Comparison of ENCODE assay signal across 1 cellular context in the genomic region with DNA sequence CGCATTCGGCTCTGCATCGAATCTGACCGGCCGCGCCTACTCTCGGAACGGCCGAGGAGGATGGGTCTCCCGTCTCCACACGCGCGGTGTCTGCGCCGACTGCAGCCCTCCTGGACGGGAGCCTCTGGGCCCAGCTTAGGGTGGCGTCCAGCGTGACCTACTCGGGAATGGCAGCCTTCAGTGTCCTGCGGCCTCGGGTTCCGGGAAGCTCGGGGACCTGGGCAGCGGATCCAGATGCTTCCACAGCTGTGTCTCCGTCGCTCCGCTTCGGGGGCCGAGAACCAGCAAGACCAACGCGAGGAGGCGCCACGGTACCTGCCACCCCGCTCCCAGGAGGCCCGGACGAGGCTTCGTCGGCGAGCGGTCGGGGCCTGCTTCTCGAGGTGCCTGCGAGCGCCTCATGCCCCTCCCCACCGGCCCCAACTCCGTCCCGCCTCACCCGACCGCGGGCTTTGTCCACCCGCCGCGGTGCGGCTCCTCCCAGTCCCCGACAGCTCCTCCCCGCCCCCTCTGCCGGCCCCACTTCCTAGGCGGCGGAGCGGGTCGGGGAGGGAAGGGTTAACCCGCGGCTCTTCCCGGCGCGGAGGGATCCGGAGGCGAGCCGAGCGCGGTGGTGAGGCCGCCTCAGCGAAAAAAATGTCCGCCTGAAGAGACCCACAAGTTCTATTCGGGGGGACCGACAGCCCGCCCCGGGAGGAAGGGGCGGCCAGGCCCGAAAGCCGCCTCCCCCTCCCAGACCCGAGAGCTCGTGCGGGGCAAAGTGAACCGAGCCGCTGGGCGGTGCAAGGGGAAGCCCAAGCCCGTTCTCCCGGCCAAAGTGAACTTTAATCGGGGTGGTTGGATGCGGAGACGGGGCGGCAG.
TF ChIP-seq lines count a peak whose summit lies in the region.

A gene (plus strand): TSS at position 599 of the 861 bp plus-strand sequence. CDS start 1,270 bp downstream, outside the sequence.

TF ChIP-seq in K562, 482 proteins besides CTCF, POLR2A, EP300 and RAD21 (continued from another document and continues in another):
- peak; percentile 88 for TF ChIP-seq TOE1 (IDR thresholded peaks at IDR 0.05; ENCODE audit: borderline replicate concordance)
- no peak for TF ChIP-seq TOE1 (CRISPR knock-in tag; IDR thresholded peaks at IDR 0.05; ENCODE audit: borderline replicate concordance, low read depth)
- TF ChIP-seq SREBF1 (IDR thresholded peaks at IDR 0.05; ENCODE audit: borderline replicate concordance, low read depth, low read length): no peak
- TF ChIP-seq ZKSCAN3 (CRISPR knock-in tag; IDR thresholded peaks at IDR 0.05): no peak
- peak; percentile 57; the same call in 1 of the 2 replicates for TF ChIP-seq KLF1 (tag; IDR thresholded peaks at IDR 0.05)
- TF ChIP-seq PYGO2 (tag; IDR thresholded peaks at IDR 0.05): no peak
- TF ChIP-seq ZNF586 (CRISPR knock-in tag; conservative IDR thresholded peaks at IDR 0.05): no peak
- TF ChIP-seq, protein P1, sequence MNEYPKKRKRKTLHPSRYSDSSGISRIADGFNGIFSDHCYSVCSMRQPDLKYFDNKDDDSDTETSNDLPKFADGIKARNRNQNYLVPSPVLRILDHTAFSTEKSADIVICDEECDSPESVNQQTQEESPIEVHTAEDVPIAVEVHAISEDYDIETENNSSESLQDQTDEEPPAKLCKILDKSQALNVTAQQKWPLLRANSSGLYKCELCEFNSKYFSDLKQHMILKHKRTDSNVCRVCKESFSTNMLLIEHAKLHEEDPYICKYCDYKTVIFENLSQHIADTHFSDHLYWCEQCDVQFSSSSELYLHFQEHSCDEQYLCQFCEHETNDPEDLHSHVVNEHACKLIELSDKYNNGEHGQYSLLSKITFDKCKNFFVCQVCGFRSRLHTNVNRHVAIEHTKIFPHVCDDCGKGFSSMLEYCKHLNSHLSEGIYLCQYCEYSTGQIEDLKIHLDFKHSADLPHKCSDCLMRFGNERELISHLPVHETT (CRISPR knock-in tag; conservative IDR thresholded peaks at IDR 0.05 in 1 of 2, IDR thresholded peaks at IDR 0.05 in 1 of 2): peak in 1 of 2 experiments; percentile 97; a peak in 2 of 4 replicates
- TF ChIP-seq ZNF24 (IDR thresholded peaks at IDR 0.05): peak; percentile 47; the same call in 1 of the 2 replicates
- TF ChIP-seq RFX1 (IDR thresholded peaks at IDR 0.05): no peak
- TF ChIP-seq TARDBP (IDR thresholded peaks at IDR 0.05): 0 out of 2 replicates have a peak, but pooled peaks have one; percentile 66
- no peak for TF ChIP-seq SAFB2 (IDR thresholded peaks at IDR 0.05; ENCODE audit: borderline replicate concordance, low read depth, low read length, severe bottlenecking)
- TF ChIP-seq CBFB (CRISPR knock-in tag; IDR thresholded peaks at IDR 0.05): peak; percentile 25; the same call in 1 of the 2 replicates
- TF ChIP-seq, protein P2, sequence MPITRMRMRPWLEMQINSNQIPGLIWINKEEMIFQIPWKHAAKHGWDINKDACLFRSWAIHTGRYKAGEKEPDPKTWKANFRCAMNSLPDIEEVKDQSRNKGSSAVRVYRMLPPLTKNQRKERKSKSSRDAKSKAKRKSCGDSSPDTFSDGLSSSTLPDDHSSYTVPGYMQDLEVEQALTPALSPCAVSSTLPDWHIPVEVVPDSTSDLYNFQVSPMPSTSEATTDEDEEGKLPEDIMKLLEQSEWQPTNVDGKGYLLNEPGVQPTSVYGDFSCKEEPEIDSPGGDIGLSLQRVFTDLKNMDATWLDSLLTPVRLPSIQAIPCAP (CRISPR knock-in tag; IDR thresholded peaks at IDR 0.05; ENCODE audit: borderline replicate concordance): no peak
- TF ChIP-seq ATF7 (IDR thresholded peaks at IDR 0.05): peak; percentile 86
- TF ChIP-seq SMC3 (conservative IDR thresholded peaks at IDR 0.05; ENCODE audit: insufficient read depth, low read depth, low read length): 0 out of 2 replicates have a peak, but pooled peaks have one; percentile 6
- TF ChIP-seq, protein P3, sequence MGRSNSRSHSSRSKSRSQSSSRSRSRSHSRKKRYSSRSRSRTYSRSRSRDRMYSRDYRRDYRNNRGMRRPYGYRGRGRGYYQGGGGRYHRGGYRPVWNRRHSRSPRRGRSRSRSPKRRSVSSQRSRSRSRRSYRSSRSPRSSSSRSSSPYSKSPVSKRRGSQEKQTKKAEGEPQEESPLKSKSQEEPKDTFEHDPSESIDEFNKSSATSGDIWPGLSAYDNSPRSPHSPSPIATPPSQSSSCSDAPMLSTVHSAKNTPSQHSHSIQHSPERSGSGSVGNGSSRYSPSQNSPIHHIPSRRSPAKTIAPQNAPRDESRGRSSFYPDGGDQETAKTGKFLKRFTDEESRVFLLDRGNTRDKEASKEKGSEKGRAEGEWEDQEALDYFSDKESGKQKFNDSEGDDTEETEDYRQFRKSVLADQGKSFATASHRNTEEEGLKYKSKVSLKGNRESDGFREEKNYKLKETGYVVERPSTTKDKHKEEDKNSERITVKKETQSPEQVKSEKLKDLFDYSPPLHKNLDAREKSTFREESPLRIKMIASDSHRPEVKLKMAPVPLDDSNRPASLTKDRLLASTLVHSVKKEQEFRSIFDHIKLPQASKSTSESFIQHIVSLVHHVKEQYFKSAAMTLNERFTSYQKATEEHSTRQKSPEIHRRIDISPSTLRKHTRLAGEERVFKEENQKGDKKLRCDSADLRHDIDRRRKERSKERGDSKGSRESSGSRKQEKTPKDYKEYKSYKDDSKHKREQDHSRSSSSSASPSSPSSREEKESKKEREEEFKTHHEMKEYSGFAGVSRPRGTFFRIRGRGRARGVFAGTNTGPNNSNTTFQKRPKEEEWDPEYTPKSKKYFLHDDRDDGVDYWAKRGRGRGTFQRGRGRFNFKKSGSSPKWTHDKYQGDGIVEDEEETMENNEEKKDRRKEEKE (IDR thresholded peaks at IDR 0.05; ENCODE audit: borderline replicate concordance in 1 of 2, control insufficient read depth in 1 of 2, low read depth in 2 of 2, low read length in 1 of 2): 0 out of 4 replicates have a peak, but pooled peaks of 1 of the 2 experiments have one; percentile 46
- no peak; the same call in 1 of the 2 replicates for TF ChIP-seq POLR2AphosphoS2 (IDR thresholded peaks at IDR 0.05; ENCODE audit: low read length)
- TF ChIP-seq ERF (CRISPR knock-in tag; IDR thresholded peaks at IDR 0.05): no peak
- TF ChIP-seq NFIC (IDR thresholded peaks at IDR 0.05): peak; percentile 61
- no peak for TF ChIP-seq ZNF184 (CRISPR knock-in tag; IDR thresholded peaks at IDR 0.05)
- TF ChIP-seq, protein P4, sequence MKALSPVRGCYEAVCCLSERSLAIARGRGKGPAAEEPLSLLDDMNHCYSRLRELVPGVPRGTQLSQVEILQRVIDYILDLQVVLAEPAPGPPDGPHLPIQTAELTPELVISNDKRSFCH (CRISPR knock-in tag; IDR thresholded peaks at IDR 0.05): no peak
- TF ChIP-seq, protein P4 (tag; IDR thresholded peaks at IDR 0.05): no peak; the same call in 1 of the 2 replicates
- TF ChIP-seq PTTG1 (tag; IDR thresholded peaks at IDR 0.05; ENCODE audit: low read depth): no peak
- TF ChIP-seq, protein P5, sequence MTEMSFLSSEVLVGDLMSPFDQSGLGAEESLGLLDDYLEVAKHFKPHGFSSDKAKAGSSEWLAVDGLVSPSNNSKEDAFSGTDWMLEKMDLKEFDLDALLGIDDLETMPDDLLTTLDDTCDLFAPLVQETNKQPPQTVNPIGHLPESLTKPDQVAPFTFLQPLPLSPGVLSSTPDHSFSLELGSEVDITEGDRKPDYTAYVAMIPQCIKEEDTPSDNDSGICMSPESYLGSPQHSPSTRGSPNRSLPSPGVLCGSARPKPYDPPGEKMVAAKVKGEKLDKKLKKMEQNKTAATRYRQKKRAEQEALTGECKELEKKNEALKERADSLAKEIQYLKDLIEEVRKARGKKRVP (CRISPR knock-in tag; IDR thresholded peaks at IDR 0.05): no peak
- TF ChIP-seq, protein P6, sequence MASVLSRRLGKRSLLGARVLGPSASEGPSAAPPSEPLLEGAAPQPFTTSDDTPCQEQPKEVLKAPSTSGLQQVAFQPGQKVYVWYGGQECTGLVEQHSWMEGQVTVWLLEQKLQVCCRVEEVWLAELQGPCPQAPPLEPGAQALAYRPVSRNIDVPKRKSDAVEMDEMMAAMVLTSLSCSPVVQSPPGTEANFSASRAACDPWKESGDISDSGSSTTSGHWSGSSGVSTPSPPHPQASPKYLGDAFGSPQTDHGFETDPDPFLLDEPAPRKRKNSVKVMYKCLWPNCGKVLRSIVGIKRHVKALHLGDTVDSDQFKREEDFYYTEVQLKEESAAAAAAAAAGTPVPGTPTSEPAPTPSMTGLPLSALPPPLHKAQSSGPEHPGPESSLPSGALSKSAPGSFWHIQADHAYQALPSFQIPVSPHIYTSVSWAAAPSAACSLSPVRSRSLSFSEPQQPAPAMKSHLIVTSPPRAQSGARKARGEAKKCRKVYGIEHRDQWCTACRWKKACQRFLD (CRISPR knock-in tag; IDR thresholded peaks at IDR 0.05): no peak; the same call in 1 of the 2 replicates
- TF ChIP-seq, protein P7, sequence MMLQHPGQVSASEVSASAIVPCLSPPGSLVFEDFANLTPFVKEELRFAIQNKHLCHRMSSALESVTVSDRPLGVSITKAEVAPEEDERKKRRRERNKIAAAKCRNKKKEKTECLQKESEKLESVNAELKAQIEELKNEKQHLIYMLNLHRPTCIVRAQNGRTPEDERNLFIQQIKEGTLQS (IDR thresholded peaks at IDR 0.05): peak; percentile 36; the same call in 1 of the 2 replicates
- TF ChIP-seq, protein P7 (CRISPR knock-in tag; conservative IDR thresholded peaks at IDR 0.05): peak; percentile 71; the same call in 1 of the 2 replicates
- TF ChIP-seq RCOR1 (IDR thresholded peaks at IDR 0.05; ENCODE audit: borderline replicate concordance in 1 of 2, low read depth in 2 of 2, low read length in 2 of 2): no peak
- TF ChIP-seq KAT7 (CRISPR knock-in tag; IDR thresholded peaks at IDR 0.05; ENCODE audit: borderline replicate concordance): peak; percentile 66; the same call in 1 of the 2 replicates
- 0 out of 2 replicates have a peak, but pooled peaks have one; percentile 21 for TF ChIP-seq ZNF282 (CRISPR knock-in tag; IDR thresholded peaks at IDR 0.05)
- no peak for TF ChIP-seq PHB2 (IDR thresholded peaks at IDR 0.05; ENCODE audit: low read depth)
- TF ChIP-seq MXI1 (IDR thresholded peaks at IDR 0.05; ENCODE audit: low read depth, low read length): no peak
- TF ChIP-seq ZKSCAN8 (CRISPR knock-in tag; IDR thresholded peaks at IDR 0.05): no peak
- no peak for TF ChIP-seq SIRT6 (IDR thresholded peaks at IDR 0.05; ENCODE audit: low read depth, low read length)
- TF ChIP-seq HMGN3 (IDR thresholded peaks at IDR 0.05; ENCODE audit: borderline replicate concordance, extremely low read depth, insufficient read length, low read depth, low read length): peak; percentile 65
- TF ChIP-seq C11orf30 (IDR thresholded peaks at IDR 0.05; ENCODE audit: low read depth): peak; percentile 37; the same call in 1 of the 2 replicates
- TF ChIP-seq, protein P8, sequence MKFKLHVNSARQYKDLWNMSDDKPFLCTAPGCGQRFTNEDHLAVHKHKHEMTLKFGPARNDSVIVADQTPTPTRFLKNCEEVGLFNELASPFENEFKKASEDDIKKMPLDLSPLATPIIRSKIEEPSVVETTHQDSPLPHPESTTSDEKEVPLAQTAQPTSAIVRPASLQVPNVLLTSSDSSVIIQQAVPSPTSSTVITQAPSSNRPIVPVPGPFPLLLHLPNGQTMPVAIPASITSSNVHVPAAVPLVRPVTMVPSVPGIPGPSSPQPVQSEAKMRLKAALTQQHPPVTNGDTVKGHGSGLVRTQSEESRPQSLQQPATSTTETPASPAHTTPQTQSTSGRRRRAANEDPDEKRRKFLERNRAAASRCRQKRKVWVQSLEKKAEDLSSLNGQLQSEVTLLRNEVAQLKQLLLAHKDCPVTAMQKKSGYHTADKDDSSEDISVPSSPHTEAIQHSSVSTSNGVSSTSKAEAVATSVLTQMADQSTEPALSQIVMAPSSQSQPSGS (CRISPR knock-in tag; IDR thresholded peaks at IDR 0.05): peak; percentile 73; the same call in 1 of the 2 replicates
- TF ChIP-seq ZNF644 (tag; IDR thresholded peaks at IDR 0.05; ENCODE audit: low read depth): no peak
- peak; percentile 84 for TF ChIP-seq RNF2 (IDR thresholded peaks at IDR 0.05)
- 0 out of 2 replicates have a peak, but pooled peaks have one; percentile 13 for TF ChIP-seq ZNF232 (CRISPR knock-in tag; IDR thresholded peaks at IDR 0.05)
- TF ChIP-seq ILK (tag; IDR thresholded peaks at IDR 0.05; ENCODE audit: borderline replicate concordance, low read depth): no peak
- TF ChIP-seq FOXJ3 (CRISPR knock-in tag; IDR thresholded peaks at IDR 0.05): no peak
- no peak for TF ChIP-seq U2AF2 (optimal IDR thresholded peaks at IDR 0.05; ENCODE audit: low read depth, low read length)
- TF ChIP-seq ZNF77 (CRISPR knock-in tag; IDR thresholded peaks at IDR 0.05): no peak
- TF ChIP-seq, protein P9, sequence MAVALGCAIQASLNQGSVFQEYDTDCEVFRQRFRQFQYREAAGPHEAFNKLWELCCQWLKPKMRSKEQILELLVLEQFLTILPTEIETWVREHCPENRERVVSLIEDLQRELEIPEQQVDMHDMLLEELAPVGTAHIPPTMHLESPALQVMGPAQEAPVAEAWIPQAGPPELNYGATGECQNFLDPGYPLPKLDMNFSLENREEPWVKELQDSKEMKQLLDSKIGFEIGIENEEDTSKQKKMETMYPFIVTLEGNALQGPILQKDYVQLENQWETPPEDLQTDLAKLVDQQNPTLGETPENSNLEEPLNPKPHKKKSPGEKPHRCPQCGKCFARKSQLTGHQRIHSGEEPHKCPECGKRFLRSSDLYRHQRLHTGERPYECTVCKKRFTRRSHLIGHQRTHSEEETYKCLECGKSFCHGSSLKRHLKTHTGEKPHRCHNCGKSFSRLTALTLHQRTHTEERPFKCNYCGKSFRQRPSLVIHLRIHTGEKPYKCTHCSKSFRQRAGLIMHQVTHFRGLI (CRISPR knock-in tag; IDR thresholded peaks at IDR 0.05): no peak
- peak; percentile 62 for TF ChIP-seq ARID1B (IDR thresholded peaks at IDR 0.05)
- TF ChIP-seq CCNT2 (IDR thresholded peaks at IDR 0.05; ENCODE audit: borderline replicate concordance, extremely low read depth, insufficient read length, low read depth, low read length): peak; percentile 88
- no peak for TF ChIP-seq ZNF444 (CRISPR knock-in tag; IDR thresholded peaks at IDR 0.05)
- peak; percentile 45; the same call in 1 of the 2 replicates for TF ChIP-seq OTX1 (CRISPR knock-in tag; IDR thresholded peaks at IDR 0.05)
- no peak; a peak in 1 of 4 replicates for TF ChIP-seq CSDE1 (IDR thresholded peaks at IDR 0.05)
- no peak for TF ChIP-seq ZZZ3 (IDR thresholded peaks at IDR 0.05)
- TF ChIP-seq BRD4 (IDR thresholded peaks at IDR 0.05): peak; percentile 83
- TF ChIP-seq, protein P10, sequence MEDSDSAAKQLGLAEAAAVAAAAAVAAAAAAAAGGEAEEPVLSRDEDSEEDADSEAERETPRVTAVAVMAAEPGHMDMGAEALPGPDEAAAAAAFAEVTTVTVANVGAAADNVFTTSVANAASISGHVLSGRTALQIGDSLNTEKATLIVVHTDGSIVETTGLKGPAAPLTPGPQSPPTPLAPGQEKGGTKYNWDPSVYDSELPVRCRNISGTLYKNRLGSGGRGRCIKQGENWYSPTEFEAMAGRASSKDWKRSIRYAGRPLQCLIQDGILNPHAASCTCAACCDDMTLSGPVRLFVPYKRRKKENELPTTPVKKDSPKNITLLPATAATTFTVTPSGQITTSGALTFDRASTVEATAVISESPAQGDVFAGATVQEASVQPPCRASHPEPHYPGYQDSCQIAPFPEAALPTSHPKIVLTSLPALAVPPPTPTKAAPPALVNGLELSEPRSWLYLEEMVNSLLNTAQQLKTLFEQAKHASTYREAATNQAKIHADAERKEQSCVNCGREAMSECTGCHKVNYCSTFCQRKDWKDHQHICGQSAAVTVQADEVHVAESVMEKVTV (CRISPR knock-in tag; IDR thresholded peaks at IDR 0.05): no peak
- TF ChIP-seq KLF6 (CRISPR knock-in tag; IDR thresholded peaks at IDR 0.05; ENCODE audit: borderline replicate concordance): no peak
